18 cellular contexts compared by ENCODE assay signal in the genomic region with DNA sequence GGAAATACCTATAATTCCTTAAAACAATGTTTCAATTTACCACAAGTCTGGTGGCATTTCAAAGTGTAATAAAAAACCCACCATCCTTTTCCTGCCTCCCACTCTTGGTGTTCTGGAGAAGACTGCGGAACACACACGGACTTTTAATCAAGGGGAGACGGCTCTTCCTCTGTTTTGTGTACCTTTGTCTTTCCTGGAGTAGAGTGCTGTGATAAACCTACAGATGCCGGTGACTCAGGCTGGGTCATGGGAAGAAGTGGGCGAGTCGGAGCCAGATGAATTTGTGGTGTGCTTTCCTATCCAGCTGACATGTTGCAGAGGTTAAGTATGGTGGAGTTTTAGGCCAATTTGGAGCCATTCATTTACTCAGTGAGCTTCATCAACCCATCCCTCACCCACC. TPM values are rescaled to one million over a fixed set of nuclear protein-coding genes. Genes with fewer than 3 reads are reported as not detected.
A peak's percentile ranks its signal among the peaks of the same experiment; 100 is the strongest.
DNase-seq lines count a peak whose midpoint lies in the region; ATAC-seq, FAIRE-seq and TF ChIP-seq lines count a peak whose summit lies in the region.
"Had no signal": no experiment of that assay in that cellular context is flagged by ENCODE, and none has a peak within 500 bp of the region (broad histone marks: within the 10 kb centered on the region; RNA-seq: fewer than 3 reads in every experiment).

No MANE protein-coding gene starts in this region.

- H3K4me1 ChIP-seq in RWPE2 (ENCODE audit: insufficient read depth, poor library complexity, severe bottlenecking): peaks cover 8% of the 10 kb centered on the region
- H3K4me1 ChIP-seq in endothelial cell of umbilical vein (ENCODE audit: control insufficient read depth, extremely low read depth, insufficient read depth, low read length): no peaks in the 10 kb centered on the region
- H3K4me1 ChIP-seq in mesenchymal stem cell (ENCODE audit: control insufficient read depth, insufficient read depth, low read depth, low read length): peaks cover 14% of the 10 kb centered on the region
- H3K4me1 ChIP-seq in uterus: no peaks in the 10 kb centered on the region
- H3K4me1 ChIP-seq in trophoblast cell (ENCODE audit: control insufficient read depth in 1 of 2, insufficient read depth in 2 of 2, low read length in 2 of 2): peaks cover 0 to 8% of the 10 kb centered on the region in 2 experiments
- H3K4me1 ChIP-seq: colonic mucosa had no signal

- H3K4ac ChIP-seq in mesenchymal stem cell (ENCODE audit: low read depth in 1 of 2, low read length in 2 of 2) (peak overlapping the region in 1 of 2 experiments; percentile 10), trophoblast cell (ENCODE audit: low read depth, low read length) (no peak overlapping the region)

- POLR2A ChIA-PET in endothelial cell of umbilical vein (lab: Charles Lee): no interaction called here

- H4K8ac ChIP-seq in mesenchymal stem cell (ENCODE audit: low read length): no peak overlapping the region
- H4K8ac ChIP-seq in trophoblast cell (ENCODE audit: low read depth, low read length): no peak overlapping the region

- H2AK5ac ChIP-seq in mesenchymal stem cell (ENCODE audit: low read length, severe bottlenecking) (no peak overlapping the region), trophoblast cell (ENCODE audit: low read length) (no peak overlapping the region)

- TF ChIP-seq POLR2A in endothelial cell of umbilical vein (IDR thresholded peaks at IDR 0.05; ENCODE audit: low read depth, low read length): no peak
- no peak for TF ChIP-seq POLR2A in uterus (IDR thresholded peaks at IDR 0.05)

- H3K4me3 ChIP-seq in RWPE2 (ENCODE audit: severe bottlenecking): no peak overlapping the region
- H3K4me3 ChIP-seq in endothelial cell of umbilical vein (replicated peaks in 1 of 3; ENCODE audit: insufficient read depth in 1 of 3, low read depth in 1 of 3, low read length in 3 of 3): no peak overlapping the region
- no peak overlapping the region for H3K4me3 ChIP-seq in mesenchymal stem cell (ENCODE audit: insufficient read depth in 1 of 2, low read depth in 1 of 2, low read length in 2 of 2)
- H3K4me3 ChIP-seq in uterus: no peak overlapping the region
- no peak overlapping the region for H3K4me3 ChIP-seq in trophoblast cell (ENCODE audit: low read depth, low read length)
- H3K4me3 ChIP-seq: colonic mucosa, esophagus squamous epithelium, mucosa of descending colon, tibial artery had no signal

- H3K18ac ChIP-seq in mesenchymal stem cell (ENCODE audit: low read depth in 1 of 2, low read length in 2 of 2) (no peak overlapping the region), trophoblast cell (ENCODE audit: low read length) (no peak overlapping the region)

- dilution Hi-C loops in endothelial cell of umbilical vein (cut with MboI; ENCODE audit: extremely low pct_ligation_motif_present, low sequenced_read_pairs): no loop called here

- H3K9ac ChIP-seq in endothelial cell of umbilical vein (replicated peaks; ENCODE audit: extremely low read depth, insufficient read depth, low read length): no peak overlapping the region
- H3K9ac ChIP-seq in mesenchymal stem cell (ENCODE audit: low read length): no peak overlapping the region
- H3K9ac ChIP-seq in trophoblast cell (ENCODE audit: low read length): no peak overlapping the region

- H2BK12ac ChIP-seq in mesenchymal stem cell (ENCODE audit: low read length in 2 of 2): no peak overlapping the region
- H2BK12ac ChIP-seq in trophoblast cell (ENCODE audit: low read length): no peak overlapping the region

- H3K79me1 ChIP-seq in mesenchymal stem cell (replicated peaks; ENCODE audit: low read length, poor library complexity, severe bottlenecking) (no peaks in the 10 kb centered on the region), trophoblast cell (ENCODE audit: low read length) (no peaks in the 10 kb centered on the region)

- ATAC-seq in RWPE2 (ENCODE audit: low read depth): peak; percentile 79; the same call in 2 of the 3 replicates
- ATAC-seq: activated naive CD4-positive, alpha-beta T cell treated with anti-CD3 and anti-CD28 coated beads, Interleukin-2, amount 50 U/mL, for 72 hours; mucosa of descending colon had no signal

- no peak overlapping the region for H2BK120ac ChIP-seq in mesenchymal stem cell (ENCODE audit: low read depth, low read length)
- H2BK120ac ChIP-seq in trophoblast cell (ENCODE audit: insufficient read depth, low read length, poor library complexity): no peak overlapping the region

- FAIRE-seq in endothelial cell of umbilical vein (lab: Jason Lieb, UNC): no peak

- H4K12ac ChIP-seq in trophoblast cell (ENCODE audit: low read depth, low read length): no peak overlapping the region

- CTCF ChIA-PET in endothelial cell of umbilical vein (lab: Charles Lee): no interaction called here

- TF ChIP-seq CTCF in RWPE2 (IDR thresholded peaks at IDR 0.05; ENCODE audit: poor library complexity, severe bottlenecking) (no peak), endothelial cell of umbilical vein (IDR thresholded peaks at IDR 0.05; ENCODE audit: extremely low read depth in 1 of 2, insufficient read depth in 1 of 2, low read depth in 1 of 2, low read length in 2 of 2) (no peak), uterus (IDR thresholded peaks at IDR 0.05) (no peak)

- H3K27me3 ChIP-seq in RWPE2 (ENCODE audit: insufficient read depth, poor library complexity, severe bottlenecking) (no peaks in the 10 kb centered on the region), endothelial cell of umbilical vein (ENCODE audit: control insufficient read depth in 2 of 2, insufficient read depth in 2 of 2, low read length in 2 of 2) (peaks cover 13 to 22% of the 10 kb centered on the region in 2 experiments), mesenchymal stem cell (ENCODE audit: control insufficient read depth in 1 of 2, insufficient read depth in 1 of 2, low read length in 2 of 2) (no peaks in the 10 kb centered on the region), uterus (no peaks in the 10 kb centered on the region), trophoblast cell (ENCODE audit: insufficient read depth, low read length) (no peaks in the 10 kb centered on the region)
- H3K27me3 ChIP-seq: colonic mucosa, esophagus squamous epithelium, tibial artery had no signal

- H4K20me1 ChIP-seq in endothelial cell of umbilical vein (replicated peaks; ENCODE audit: control insufficient read depth, extremely low read depth, insufficient read depth, low read length): no peaks in the 10 kb centered on the region

- intact Hi-C loops in endothelial cell of umbilical vein (cut with micrococcal nuclease) (no loop called here), uterus (cut with DNase I; ENCODE audit: low total_unique reads) (no loop called here)

- no peaks in the 10 kb centered on the region for H3K9me3 ChIP-seq in RWPE2 (ENCODE audit: severe bottlenecking)
- no peaks in the 10 kb centered on the region for H3K9me3 ChIP-seq in endothelial cell of umbilical vein (replicated peaks; ENCODE audit: control insufficient read depth, insufficient read depth, low read length)
- no peaks in the 10 kb centered on the region for H3K9me3 ChIP-seq in mesenchymal stem cell (ENCODE audit: control insufficient read depth, low read length)
- no peaks in the 10 kb centered on the region for H3K9me3 ChIP-seq in uterus
- no peaks in the 10 kb centered on the region for H3K9me3 ChIP-seq in trophoblast cell (ENCODE audit: insufficient read depth, low read depth, low read length)
- H3K9me3 ChIP-seq: colonic mucosa, esophagus squamous epithelium, mucosa of descending colon, tibial artery had no signal

- no peak overlapping the region for H2BK15ac ChIP-seq in mesenchymal stem cell (ENCODE audit: low read depth, poor library complexity, severe bottlenecking)

- H3K9me1 ChIP-seq in endothelial cell of umbilical vein (replicated peaks; ENCODE audit: control insufficient read depth, extremely low read depth, insufficient read depth, low read length): no peaks in the 10 kb centered on the region

- whole genome bisulfite sequencing in mesenchymal stem cell: 46% methylated on average over 4 of the region's 6 CpGs
- WGBS in trophoblast cell (ENCODE audit: extremely low coverage, insufficient coverage, insufficient read length): no CpG with 5 or more reads among the region's 6 CpGs

- H3K79me2 ChIP-seq in endothelial cell of umbilical vein (ENCODE audit: control insufficient read depth, insufficient read depth, low read length): no peaks in the 10 kb centered on the region
- H3K79me2 ChIP-seq in trophoblast cell (ENCODE audit: control insufficient read depth, insufficient read depth, low read length, poor library complexity): no peaks in the 10 kb centered on the region

- H3K36me3 ChIP-seq in RWPE2 (ENCODE audit: low read depth) (no peaks in the 10 kb centered on the region), endothelial cell of umbilical vein (ENCODE audit: control insufficient read depth in 2 of 2, extremely low read depth in 1 of 2, insufficient read depth in 2 of 2, low read length in 2 of 2) (no peaks in the 10 kb centered on the region), mesenchymal stem cell (ENCODE audit: control insufficient read depth in 1 of 2, insufficient read depth in 2 of 2, low read depth in 1 of 2, low read length in 2 of 2) (no peaks in the 10 kb centered on the region), uterus (no peaks in the 10 kb centered on the region), trophoblast cell (ENCODE audit: control insufficient read depth in 1 of 2, insufficient read depth in 2 of 2, low read length in 2 of 2) (no peaks in the 10 kb centered on the region)
- H3K36me3 ChIP-seq: colonic mucosa, esophagus squamous epithelium, tibial artery had no signal

- no peak overlapping the region for H3K4me2 ChIP-seq in endothelial cell of umbilical vein (ENCODE audit: insufficient read depth, low read length)
- H3K4me2 ChIP-seq in mesenchymal stem cell (ENCODE audit: low read length, poor library complexity, severe bottlenecking): no peak overlapping the region
- H3K4me2 ChIP-seq in trophoblast cell (ENCODE audit: low read length): no peak overlapping the region

- BruUV-seq in endothelial cell of umbilical vein (replicated peaks; lab: Mats Ljungman, UMichigan): no TSS peak

- H3K27ac ChIP-seq in RWPE2 (ENCODE audit: poor library complexity, severe bottlenecking) (no peak overlapping the region), endothelial cell of umbilical vein (ENCODE audit: insufficient read depth, low read depth, low read length) (no peak overlapping the region), mesenchymal stem cell (ENCODE audit: low read length, poor library complexity, severe bottlenecking) (peak overlapping the region; percentile 52), uterus (no peak overlapping the region), trophoblast cell (ENCODE audit: low read depth, low read length) (no peak overlapping the region)
- H3K27ac ChIP-seq: colonic mucosa, esophagus squamous epithelium, tibial artery had no signal

- H3K14ac ChIP-seq in mesenchymal stem cell (ENCODE audit: low read length in 2 of 2): peak overlapping the region in 1 of 2 experiments; percentile 22
- H3K14ac ChIP-seq in trophoblast cell (ENCODE audit: low read length): no peak overlapping the region

- H3K23ac ChIP-seq in mesenchymal stem cell (ENCODE audit: low read length in 2 of 2): no peak overlapping the region
- no peak overlapping the region for H3K23ac ChIP-seq in trophoblast cell (ENCODE audit: low read length)

- H2AFZ ChIP-seq in endothelial cell of umbilical vein (ENCODE audit: low read depth, low read length) (peak overlapping the region; percentile 60), mesenchymal stem cell (ENCODE audit: low read depth, low read length) (no peak overlapping the region), trophoblast cell (ENCODE audit: insufficient read depth, low read length, poor library complexity) (no peak overlapping the region)

- H2BK5ac ChIP-seq in mesenchymal stem cell (ENCODE audit: low read depth, low read length, poor library complexity, severe bottlenecking) (no peak overlapping the region), trophoblast cell (ENCODE audit: low read depth, low read length, poor library complexity) (no peak overlapping the region)

- DNase-seq in ELR (ENCODE audit: low read depth): peak; percentile 78
- DNase-seq in RWPE2 (ENCODE audit: low spot score): no peak
- peak; percentile 47 for DNase-seq in endothelial cell of umbilical vein (ENCODE audit: low read depth, low spot score)
- peak; percentile 42 for DNase-seq in mesenchymal stem cell
- DNase-seq in uterus: no peak
- DNase-seq in NCI-H2227 treated with DMSO at 0.1 percent for 48 hours (lab: John Stamatoyannopoulos, UW): no peak
- DNase-seq in trophoblast cell: no peak
- no peak for DNase-seq in activated CD8-positive, alpha-beta memory T cell treated with anti-CD3 and anti-CD28 coated beads, Interleukin-2, amount 50 U/mL, for 48 hours
- DNase-seq: AML-193; colonic mucosa; DMS 273 treated with DMSO at 0.1 percent for 48 hours; esophagus squamous epithelium; mucosa of descending colon; NCI-H1048; NCI-H2171 treated with DMSO at 0.1 percent for 48 hours; stimulated activated CD4-positive, alpha-beta T cell treated with anti-CD3 and anti-CD28 coated beads, Interleukin-2, amount 100 ng/mL, for 24 hours; tibial artery had no signal

- H4K91ac ChIP-seq in mesenchymal stem cell (ENCODE audit: low read length) (no peak overlapping the region), trophoblast cell (ENCODE audit: low read depth, low read length) (no peak overlapping the region)

RNA-seq across cellular contexts. Expression of gene MRPS6, which starts 35.9 kb away (rescaled TPM):
- 35.5 and 37.2 TPM in 2 replicates for total RNA-seq in endothelial cell of umbilical vein
- 18.0 and 19.8 TPM in 2 replicates for polyA plus RNA-seq in endothelial cell of umbilical vein
- 19.9 and 20.6 TPM in 2 replicates for polyA plus RNA-seq in endothelial cell of umbilical vein (2011; cell fraction: cytosol; rRNA removed)
- 22.6 and 23.8 TPM in 2 replicates for polyA plus RNA-seq in endothelial cell of umbilical vein (2011; cell fraction: nucleus; rRNA removed)
- polyA plus RNA-seq in endothelial cell of umbilical vein (2012): 34.0 and 57.2 TPM in 2 replicates
- polyA minus RNA-seq in endothelial cell of umbilical vein: 8.5 and 11.6 TPM in 2 replicates
- 8.2 TPM for polyA minus RNA-seq in endothelial cell of umbilical vein (2011; cell fraction: cytosol; rRNA and poly(A)+ RNA removed)
- polyA minus RNA-seq in endothelial cell of umbilical vein (2011; cell fraction: nucleus; rRNA and poly(A)+ RNA removed): 9.6 and 15.1 TPM in 2 replicates
- 125 TPM for polyA plus RNA-seq in mesenchymal stem cell (2013, experiment 1 of 2)
- polyA plus RNA-seq in mesenchymal stem cell (2013, experiment 2 of 2): 122 TPM
- 10 to 100 TPM in 3 of 4 donors, 1 to 10 TPM in 1; 9.0 to 75.6 (median 33.5) TPM for total RNA-seq in uterus
- polyA plus RNA-seq in trophoblast cell (2013): 172 TPM in 2 replicates

RNA-seq across cellular contexts. Expression of gene SLC5A3, which starts 35.9 kb away (rescaled TPM):
- total RNA-seq in endothelial cell of umbilical vein (6.8 and 8.0 TPM in 2 replicates), uterus (10 to 100 TPM; 10.2 to 76.2 (median 17.1) TPM)
- 1.1 and 1.6 TPM in 2 replicates for polyA plus RNA-seq in endothelial cell of umbilical vein
- polyA plus RNA-seq in endothelial cell of umbilical vein (2011; cell fraction: cytosol; rRNA removed): 0.93 and 0.99 TPM in 2 replicates
- 3.3 and 5.2 TPM in 2 replicates for polyA plus RNA-seq in endothelial cell of umbilical vein (2011; cell fraction: nucleus; rRNA removed)
- polyA plus RNA-seq in endothelial cell of umbilical vein (2012): 3.6 and 4.7 TPM in 2 replicates
- 10.0 and 11.6 TPM in 2 replicates for polyA minus RNA-seq in endothelial cell of umbilical vein
- polyA minus RNA-seq in endothelial cell of umbilical vein (2011; cell fraction: cytosol; rRNA and poly(A)+ RNA removed): 12.3 TPM
- 13.4 and 22.1 TPM in 2 replicates for polyA minus RNA-seq in endothelial cell of umbilical vein (2011; cell fraction: nucleus; rRNA and poly(A)+ RNA removed)
- polyA plus RNA-seq in mesenchymal stem cell (2013, experiment 1 of 2): 6.5 TPM
- polyA plus RNA-seq in mesenchymal stem cell (2013, experiment 2 of 2): 6.3 TPM
- polyA plus RNA-seq in trophoblast cell (2013): 4.2 and 4.5 TPM in 2 replicates

Comparison
In these comparisons a context has a peak if more than half of its experiments do, and no peak if none do; other contexts are left out.
1. DNase-seq: peak in ELR (single experiment), endothelial cell of umbilical vein (single experiment) and mesenchymal stem cell (single experiment); none in RWPE2 (single experiment), uterus (0 of 2), NCI-H2227 treated with DMSO at 0.1 percent for 48 hours (single experiment), trophoblast cell (0 of 2) and activated CD8-positive, alpha-beta memory T cell treated with anti-CD3 and anti-CD28 coated beads, Interleukin-2, amount 50 U/mL, for 48 hours (single experiment).